ENCODE assay signal across 1 cellular context in genomic region chr16:89324056-89325010, GRCh38.
TF ChIP-seq lines count a peak whose summit lies in the region.

No MANE protein-coding gene starts in this region.

TF ChIP-seq in HCT116, 20 proteins besides CTCF, POLR2A, EP300 and RAD21 (continued from another document):
- TF ChIP-seq REST (IDR thresholded peaks at IDR 0.05; ENCODE audit: low read depth) (no peak), SIN3A (IDR thresholded peaks at IDR 0.05; ENCODE audit: low read depth) (no peak), ZBTB33 (IDR thresholded peaks at IDR 0.05; ENCODE audit: extremely low read depth, insufficient replicate concordance, low read length) (no peak), TCF7L2 (IDR thresholded peaks at IDR 0.05; ENCODE audit: borderline replicate concordance, extremely low read depth, insufficient read depth, insufficient read length) (no peak), ZNF274 (IDR thresholded peaks at IDR 0.05; ENCODE audit: low read depth, low read length) (no peak)
